ENCODE assay signal across 26 cellular contexts in genomic region chr4:8244931-8245460, GRCh38. TPM values are rescaled to one million over a fixed set of nuclear protein-coding genes. Genes with fewer than 3 reads are reported as not detected.
"Had no signal": no experiment of that assay in that cellular context is flagged by ENCODE, and none has a peak within 500 bp of the region (broad histone marks: within the 10 kb centered on the region; RNA-seq: fewer than 3 reads in every experiment).

No MANE protein-coding gene starts in this region.

- H3K4me1 ChIP-seq: parathyroid adenoma, prostate gland had no signal

- H3K36me3 ChIP-seq: prostate gland, right atrium auricular region, tibial artery had no signal

- H3K9me3 ChIP-seq: esophagus squamous epithelium, prostate gland, right atrium auricular region, spleen, testis, tibial artery, upper lobe of left lung had no signal

- H3K9ac ChIP-seq: parathyroid adenoma had no signal

- H3K27me3 ChIP-seq: esophagus squamous epithelium, right atrium auricular region, testis, upper lobe of left lung had no signal

- ATAC-seq: effector memory CD8-positive, alpha-beta T cell; left lobe of liver; naive thymus-derived CD8-positive, alpha-beta T cell; stimulated activated memory B cell treated with anti-CD40 and anti-IgM and Interleukin-4, amounts not matched to agents 10 μg/mL and 1 μg/mL and 100 μg/mL, for 72 hours; stimulated activated naive CD8-positive, alpha-beta T cell treated with anti-CD3 and anti-CD28 coated beads, Interleukin-15, Interleukin-2, amounts not matched to agents 100 U/mL and 50 U/mL, for 24 hours had no signal

- H3K27ac ChIP-seq: esophagus squamous epithelium, parathyroid adenoma, prostate gland, right atrium auricular region, skin epidermis, spleen, testis, tibial artery, upper lobe of left lung had no signal

- DNase-seq: cerebellar nuclear complex; cortex of kidney; effector memory CD8-positive, alpha-beta T cell; erythroblast; esophagus squamous epithelium; foreskin melanocyte; glutamatergic neuron; hypothalamus; mammary epithelial cell; naive thymus-derived CD8-positive, alpha-beta T cell; nephron progenitor cell; occipital lobe; spleen; stimulated activated CD4-positive, alpha-beta T cell treated with anti-CD3 and anti-CD28 coated beads, Interleukin-4, amount 100 ng/mL, for 4 hours; stimulated activated naive CD8-positive, alpha-beta T cell treated with anti-CD3 and anti-CD28 coated beads, Interleukin-15, Interleukin-2, amounts not matched to agents 100 U/mL and 50 U/mL, for 24 hours; substantia nigra; testis; tibial artery had no signal

- H2AFZ ChIP-seq: parathyroid adenoma had no signal

- H3K4me3 ChIP-seq: esophagus squamous epithelium, prostate gland, right atrium auricular region, skin epidermis, spleen, testis, tibial artery, upper lobe of left lung had no signal

RNA-seq across cellular contexts. Expression of gene HTRA3, which starts 24.6 kb away (rescaled TPM):
- total RNA-seq: naive thymus-derived CD8-positive, alpha-beta T cell had no signal
- polyA plus RNA-seq: keratinocyte; mammary epithelial cell; naive thymus-derived CD8-positive, alpha-beta T cell had no signal
